13 cellular contexts compared by ENCODE assay signal in genomic region chr7:43636093-43636492, GRCh38. TPM values are rescaled to one million over a fixed set of nuclear protein-coding genes. Genes with fewer than 3 reads are reported as not detected.
DNase-seq lines count a peak whose midpoint lies in the region; ATAC-seq, FAIRE-seq and TF ChIP-seq lines count a peak whose summit lies in the region.
"Had no signal": no experiment of that assay in that cellular context is flagged by ENCODE, and none has a peak within 500 bp of the region (broad histone marks: within the 10 kb centered on the region; RNA-seq: fewer than 3 reads in every experiment).

No MANE protein-coding gene starts in this region.

- H3K4me3 Mint-ChIP-seq in naive thymus-derived CD8-positive, alpha-beta T cell, result peak overlapping the region in 2 of 10 donors; percentile 14 to 30

- TF ChIP-seq CTCF in bronchial epithelial cell (IDR thresholded peaks at IDR 0.05; ENCODE audit: insufficient read depth, low read length, severe bottlenecking) (no peak), PC-9 (conservative IDR thresholded peaks at IDR 0.05) (no peak)

- H3K27ac Mint-ChIP-seq in naive thymus-derived CD8-positive, alpha-beta T cell, result peak overlapping the region in 8 of 10 donors; percentile 84 to 99 (median 94)

- no peak for ATAC-seq in naive thymus-derived CD8-positive, alpha-beta T cell
- ATAC-seq in GM21515 (IDR thresholded peaks at IDR 0.05; ENCODE audit: unreplicated experiment) (no peak), HG03097 (IDR thresholded peaks at IDR 0.05; ENCODE audit: low FRiP score, unreplicated experiment) (no peak)

- H3K9me3 ChIP-seq in MG63 (no peaks in the 10 kb centered on the region), PC-9 (ENCODE audit: insufficient read depth, low read depth) (no peaks in the 10 kb centered on the region)

- H3K4me1 Mint-ChIP-seq in naive thymus-derived CD8-positive, alpha-beta T cell, result peaks cover 52 to 97% (median 94%) of the 10 kb centered on the region in 4 donors

- no peaks in the 10 kb centered on the region for H3K9me2 ChIP-seq in PC-9 (ENCODE audit: insufficient read depth)

- H3K36me3 Mint-ChIP-seq in naive thymus-derived CD8-positive, alpha-beta T cell, result peaks cover 16 to 93% (median 58%) of the 10 kb centered on the region in 3 donors

- intact Hi-C loops in PC-9 (cut with micrococcal nuclease; ENCODE audit: unreplicated experiment), result no loop called here

- CTCF ChIA-PET in PC-9 (lab: Charles Lee), result no interaction called here

- H3F3A ChIP-seq in PC-9 (ENCODE audit: insufficient read depth, low read depth), result peaks cover 25% of the 10 kb centered on the region

- H2AFZ ChIP-seq in PC-9, result no peak overlapping the region

- H3K4me2 ChIP-seq in PC-9, result no peak overlapping the region

- no TSS peak for BruUV-seq in PC-9 (replicated peaks; lab: Mats Ljungman, UMichigan)

- H3K36me3 ChIP-seq in MG63, result peaks cover 91% of the 10 kb centered on the region
- H3K36me3 ChIP-seq in bronchial epithelial cell (ENCODE audit: control insufficient read depth, insufficient read depth, low read length), result peaks cover 7% of the 10 kb centered on the region
- peaks cover 91% of the 10 kb centered on the region for H3K36me3 ChIP-seq in PC-9 (ENCODE audit: low read depth)

- DNase-seq in DMS53 (lab: John Stamatoyannopoulos, UW) (peak; percentile 96), MG63 (peak; percentile 14), bronchial epithelial cell (ENCODE audit: low read depth) (peak; percentile 97), PC-9 (no peak), T-helper 2 cell (no peak)
- no peak for DNase-seq in naive thymus-derived CD8-positive, alpha-beta T cell
- DNase-seq: DND-41; NCI-H526 treated with DMSO at 0.1 percent for 48 hours; stimulated activated CD4-positive, alpha-beta T cell treated with anti-CD3 and anti-CD28 coated beads, Interleukin-12 subunit alpha, Interleukin-12 subunit beta, amount 100 ng/mL, for 4 hours; stimulated activated naive CD4-positive, alpha-beta T cell treated with Interleukin-2 at 50 U/mL for 16 hours had no signal

- H3K27me3 ChIP-seq in MG63 (no peaks in the 10 kb centered on the region), bronchial epithelial cell (ENCODE audit: control insufficient read depth, insufficient read depth, low read length) (no peaks in the 10 kb centered on the region), PC-9 (ENCODE audit: insufficient read depth, low read depth) (no peaks in the 10 kb centered on the region)

- no peak overlapping the region for H3K27ac ChIP-seq in PC-9

- no peaks in the 10 kb centered on the region for H4K20me1 ChIP-seq in PC-9 (ENCODE audit: insufficient read depth)

- POLR2A ChIA-PET in naive thymus-derived CD8-positive, alpha-beta T cell (lab: Charles Lee), result interaction anchor here (0.8 to 12.7 kb wide), 5 partner anchors 10 to 51 kb away, joined by 3 to 306 read pairs (median 44); partner anchors contain the start of gene STK17A
- POLR2A ChIA-PET in PC-9 (lab: Charles Lee; ENCODE audit: unreplicated experiment), result no interaction called here

- no peaks in the 10 kb centered on the region for H3K4me1 ChIP-seq in PC-9 (replicated peaks; ENCODE audit: insufficient read depth)

- no peaks in the 10 kb centered on the region for H3K27me3 Mint-ChIP-seq in naive thymus-derived CD8-positive, alpha-beta T cell

- H3K9me3 Mint-ChIP-seq in naive thymus-derived CD8-positive, alpha-beta T cell, result peaks cover 0 to 1% (median 0%) of the 10 kb centered on the region in 9 donors

- FAIRE-seq in bronchial epithelial cell (lab: Jason Lieb, UNC), result no peak
- FAIRE-seq: frontal cortex had no signal

- no peaks in the 10 kb centered on the region for H3K79me2 ChIP-seq in PC-9 (ENCODE audit: low read depth)

- H3K4me3 ChIP-seq in MG63 (no peak overlapping the region), bronchial epithelial cell (ENCODE audit: low read depth, low read length) (no peak overlapping the region), PC-9 (no peak overlapping the region)

RNA-seq across cellular contexts. Expression of gene STK17A, which starts 53.2 kb away (rescaled TPM):
- 74.9 and 111 TPM in 2 replicates for total RNA-seq in MG63 (2014; rRNA removed; shearing (Covaris generic); ENCODE audit: low replicate concordance)
- 55.2 and 79.5 TPM in 2 replicates for total RNA-seq in bronchial epithelial cell
- 100 to 1,000 TPM; 203 to 208 TPM for total RNA-seq in naive thymus-derived CD8-positive, alpha-beta T cell
- 100 to 1,000 TPM; 242 to 346 (median 262) TPM for polyA plus RNA-seq in naive thymus-derived CD8-positive, alpha-beta T cell
- 15.8 and 18.8 TPM in 2 replicates for total RNA-seq in PC-9 (2021)

Comparison
In these comparisons a context has a peak if more than half of its experiments do, and no peak if none do; other contexts are left out.
1. DNase-seq: peak in DMS53 (single experiment), MG63 (single experiment) and bronchial epithelial cell (single experiment); none in naive thymus-derived CD8-positive, alpha-beta T cell (0 of 10), PC-9 (0 of 2) and T-helper 2 cell (0 of 5).